ENCODE assay signal across 8 cellular contexts in genomic region chr1:209875510-209875909, GRCh38. TPM values are rescaled to one million over a fixed set of nuclear protein-coding genes. Genes with fewer than 3 reads are reported as not detected.
DNase-seq lines count a peak whose midpoint lies in the region; ATAC-seq and TF ChIP-seq lines count a peak whose summit lies in the region.

No MANE protein-coding gene starts in this region.

- peak overlapping the region; percentile 39 for H4K8ac ChIP-seq in mesenchymal stem cell (ENCODE audit: low read length)

- no peaks in the 10 kb centered on the region for H3K36me3 ChIP-seq in mesenchymal stem cell (ENCODE audit: control insufficient read depth in 1 of 2, insufficient read depth in 2 of 2, low read depth in 1 of 2, low read length in 2 of 2)
- no peaks in the 10 kb centered on the region for H3K36me3 ChIP-seq in upper lobe of left lung

- H3K9ac ChIP-seq in mesenchymal stem cell (ENCODE audit: low read length) = peak overlapping the region; percentile 37

- peak overlapping the region; percentile 9 for H2AK5ac ChIP-seq in mesenchymal stem cell (ENCODE audit: low read length, severe bottlenecking)

- peak overlapping the region in 4 of 5 experiments; percentile 43 to 78 (median 64) for H3K4me3 Mint-ChIP-seq in brain
- H3K4me3 Mint-ChIP-seq in mesothelial cell of epicardium = no peak overlapping the region

- H3K27me3 Mint-ChIP-seq in brain = peaks cover 3% of the 10 kb centered on the region
- peaks cover 25% of the 10 kb centered on the region for H3K27me3 Mint-ChIP-seq in mesothelial cell of epicardium (ENCODE audit: low read depth)

- H3K9me3 ChIP-seq in mesenchymal stem cell (ENCODE audit: control insufficient read depth, low read length) (no peaks in the 10 kb centered on the region), upper lobe of left lung (no peaks in the 10 kb centered on the region)

- no peak overlapping the region for H2BK120ac ChIP-seq in mesenchymal stem cell (ENCODE audit: low read depth, low read length)

- H3K27me3 ChIP-seq in mesenchymal stem cell (ENCODE audit: control insufficient read depth in 1 of 2, insufficient read depth in 1 of 2, low read length in 2 of 2) (no peaks in the 10 kb centered on the region), upper lobe of left lung (no peaks in the 10 kb centered on the region)

- H3K23ac ChIP-seq in mesenchymal stem cell (ENCODE audit: low read length in 2 of 2) = no peak overlapping the region

- no peak overlapping the region for H2BK15ac ChIP-seq in mesenchymal stem cell (ENCODE audit: low read depth, poor library complexity, severe bottlenecking)

- no peak overlapping the region for H4K91ac ChIP-seq in mesenchymal stem cell (ENCODE audit: low read length)

- no peaks in the 10 kb centered on the region for H3K79me1 ChIP-seq in mesenchymal stem cell (replicated peaks; ENCODE audit: low read length, poor library complexity, severe bottlenecking)

- WGBS in mesenchymal stem cell = 73% methylated on average over 7 of the region's 7 CpGs
- WGBS in upper lobe of left lung, 2 donors = 47 to 66% methylated on average over 7 of the region's 7 CpGs

- no peak overlapping the region for H3K4me2 ChIP-seq in mesenchymal stem cell (ENCODE audit: low read length, poor library complexity, severe bottlenecking)

- H2BK5ac ChIP-seq in mesenchymal stem cell (ENCODE audit: low read depth, low read length, poor library complexity, severe bottlenecking) = no peak overlapping the region

- DNase-seq in DMS 273 (lab: John Stamatoyannopoulos, UW; ENCODE audit: unreplicated experiment) (peak; percentile 89), NCI-H1930 (lab: John Stamatoyannopoulos, UW) (peak; percentile 58 to 59), mesenchymal stem cell (peak; percentile 70), mesothelial cell of epicardium (ENCODE audit: low spot score in 2 of 2, unreplicated experiment in 2 of 2) (no peak), upper lobe of left lung (no peak)
- no peak for DNase-seq in effector CD4-positive, alpha-beta T cell

- TF ChIP-seq EP300 in upper lobe of left lung (IDR thresholded peaks at IDR 0.05) = no peak

- TF ChIP-seq POLR2A in upper lobe of left lung (IDR thresholded peaks at IDR 0.05) = no peak

- peak overlapping the region in 1 of 2 experiments; percentile 38 for H3K18ac ChIP-seq in mesenchymal stem cell (ENCODE audit: low read depth in 1 of 2, low read length in 2 of 2)

- H2BK12ac ChIP-seq in mesenchymal stem cell (ENCODE audit: low read length in 2 of 2) = peak overlapping the region in 1 of 2 experiments; percentile 29

- H3K4ac ChIP-seq in mesenchymal stem cell (ENCODE audit: low read depth in 1 of 2, low read length in 2 of 2) = no peak overlapping the region

- H3K9me3 Mint-ChIP-seq in brain (no peaks in the 10 kb centered on the region), mesothelial cell of epicardium (no peaks in the 10 kb centered on the region)

- peak overlapping the region; percentile 84 for H3K27ac ChIP-seq in mesenchymal stem cell (ENCODE audit: low read length, poor library complexity, severe bottlenecking)
- H3K27ac ChIP-seq in upper lobe of left lung = no peak overlapping the region

- H3K4me1 Mint-ChIP-seq in brain (peaks cover 93% of the 10 kb centered on the region), mesothelial cell of epicardium (peaks cover 20% of the 10 kb centered on the region)

- no peak for ATAC-seq in esophagus mucosa
- no peak for ATAC-seq in upper lobe of left lung (ENCODE audit: low FRiP score in 2 of 2)

- H3K36me3 Mint-ChIP-seq in brain = no peaks in the 10 kb centered on the region
- H3K36me3 Mint-ChIP-seq in mesothelial cell of epicardium = no peaks in the 10 kb centered on the region

- H3K4me1 ChIP-seq in mesenchymal stem cell (ENCODE audit: control insufficient read depth, insufficient read depth, low read depth, low read length) = peaks cover 14% of the 10 kb centered on the region
- no peaks in the 10 kb centered on the region for H3K4me1 ChIP-seq in upper lobe of left lung

- H3K14ac ChIP-seq in mesenchymal stem cell (ENCODE audit: low read length in 2 of 2) = no peak overlapping the region

- TF ChIP-seq CTCF in brain (conservative IDR thresholded peaks at IDR 0.05) (peak; percentile 34 to 44), mesothelial cell of epicardium (IDR thresholded peaks at IDR 0.05; ENCODE audit: unreplicated experiment) (no peak), upper lobe of left lung (IDR thresholded peaks at IDR 0.05) (no peak)

- H3K4me3 ChIP-seq in mesenchymal stem cell (ENCODE audit: insufficient read depth in 1 of 2, low read depth in 1 of 2, low read length in 2 of 2) (no peak overlapping the region), upper lobe of left lung (no peak overlapping the region)

- H2AFZ ChIP-seq in mesenchymal stem cell (ENCODE audit: low read depth, low read length) = peak overlapping the region; percentile 24

- peak overlapping the region; percentile 65 to 94 (median 89) for H3K27ac Mint-ChIP-seq in brain
- H3K27ac Mint-ChIP-seq in mesothelial cell of epicardium = no peak overlapping the region

RNA-seq across cellular contexts. Expression of gene UTP25, which starts 47.7 kb away (rescaled TPM):
- polyA plus RNA-seq in brain (ENCODE audit: insufficient read depth, low read depth, low replicate concordance) = 3.1 TPM
- 3.3 TPM for polyA plus RNA-seq in mesenchymal stem cell (2013, experiment 1 of 2)
- polyA plus RNA-seq in mesenchymal stem cell (2013, experiment 2 of 2) = 3.3 TPM
- total RNA-seq in esophagus mucosa (4.9 TPM), mesothelial cell of epicardium (8.8 to 9.7 TPM (median 9.0 TPM) in 3 replicates), upper lobe of left lung (1 to 10 TPM; 2.4 to 9.4 (median 7.9) TPM)

Comparison
In these comparisons a context has a peak if more than half of its experiments do, and no peak if none do; other contexts are left out.
1. DNase-seq: peak in DMS 273 (single experiment), NCI-H1930 (2 of 2) and mesenchymal stem cell (single experiment); none in mesothelial cell of epicardium (0 of 2), upper lobe of left lung (0 of 2) and effector CD4-positive, alpha-beta T cell (single experiment).
2. CTCF ChIP-seq: peak in brain (2 of 2); none in mesothelial cell of epicardium (single experiment) and upper lobe of left lung (0 of 6).